In genomic region chr10:1048732-1049424, GRCh38 we compare ENCODE assay signal across 8 cellular contexts. TPM values are rescaled to one million over a fixed set of nuclear protein-coding genes. Genes with fewer than 3 reads are reported as not detected.
DNase-seq lines count a peak whose midpoint lies in the region; ATAC-seq and TF ChIP-seq lines count a peak whose summit lies in the region.

TSS of gene IDI1 (minus strand) at chr10:1049119. CDS start at chr10:1049003, 116 bp downstream.

- peaks cover 31% of the 10 kb centered on the region for H3F3A ChIP-seq in smooth muscle cell (ENCODE audit: low read depth)

- peak within 1 kb of the TSS; percentile 92 for H3K4me2 ChIP-seq in smooth muscle cell

- WGBS in smooth muscle cell (ENCODE audit: low lambda C conversion rate): under 1% methylated on average over 75 of the region's 83 CpGs

- peak within 1 kb of the TSS; percentile 94 for H3K4me3 Mint-ChIP-seq in activated B cell treated with CpG ODN at 0.5 μM for 24 hours

- no peaks in the 10 kb centered on the region for H3K9me3 Mint-ChIP-seq in activated B cell treated with CpG ODN at 0.5 μM for 24 hours

- H3K27me3 ChIP-seq in smooth muscle cell (ENCODE audit: low read depth): no peaks in the 10 kb centered on the region

- H2AFZ ChIP-seq in smooth muscle cell (ENCODE audit: low read depth): no peak within 1 kb of the TSS

- H3K36me3 ChIP-seq in smooth muscle cell (ENCODE audit: low read depth): no peaks in the 10 kb centered on the region

- DNase-seq in AG09319 (ENCODE audit: extremely low read depth, low read depth) (peak; percentile 97), NCI-H345 (lab: John Stamatoyannopoulos, UW) (peak; percentile 100), activated B cell treated with CpG ODN at 0.5 μM for 24 hours (peak; percentile 96), cardiac fibroblast (ENCODE audit: low read depth in 2 of 2) (peak; percentile 99 to 100), iPS-NIHi7 (ENCODE audit: extremely low spot score) (peak; percentile 97), smooth muscle cell (lab: John Stamatoyannopoulos, UW; ENCODE audit: unreplicated experiment) (peak; percentile 99)

- H3K9me3 ChIP-seq in smooth muscle cell (replicated peaks; ENCODE audit: low read depth): no peaks in the 10 kb centered on the region

- no peaks in the 10 kb centered on the region for H3K27me3 Mint-ChIP-seq in activated B cell treated with CpG ODN at 0.5 μM for 24 hours

- peak within 1 kb of the TSS; percentile 98 for H3K27ac Mint-ChIP-seq in activated B cell treated with CpG ODN at 0.5 μM for 24 hours

- peaks cover 67% of the 10 kb centered on the region for H3K36me3 Mint-ChIP-seq in activated B cell treated with CpG ODN at 0.5 μM for 24 hours (ENCODE audit: low read depth)

- ATAC-seq in GM19025 (IDR thresholded peaks at IDR 0.05; ENCODE audit: low read depth, unreplicated experiment) (peak; percentile 81), HG03280 (IDR thresholded peaks at IDR 0.05; ENCODE audit: unreplicated experiment) (peak; percentile 83), activated B cell treated with CpG ODN at 0.5 μM for 24 hours (ENCODE audit: low read depth) (peak; percentile 77)

- H3K9ac ChIP-seq in smooth muscle cell (ENCODE audit: low read depth): peak within 1 kb of the TSS; percentile 94

- H3K4me1 ChIP-seq in smooth muscle cell (ENCODE audit: low read depth): peaks cover 15% of the 10 kb centered on the region

- CTCF ChIA-PET in activated B cell treated with CpG ODN at 0.5 μM for 24 hours (lab: Charles Lee): no interaction called here

- POLR2A ChIA-PET in activated B cell treated with CpG ODN at 0.5 μM for 24 hours (lab: Charles Lee): interaction anchor here (0.5 to 4.9 kb wide), 20 partner anchors 9 to 912 kb away, joined by 3 to 69 read pairs (median 4); partner anchors contain the start of genes GTPBP4, LARP4B and WDR37

- H3K4me1 Mint-ChIP-seq in activated B cell treated with CpG ODN at 0.5 μM for 24 hours: peaks cover 71% of the 10 kb centered on the region

- peaks cover 76% of the 10 kb centered on the region for H3K79me2 ChIP-seq in smooth muscle cell (ENCODE audit: low read depth)

- peak within 1 kb of the TSS; percentile 99 for H3K27ac ChIP-seq in smooth muscle cell (ENCODE audit: low read depth)

- peaks cover 64% of the 10 kb centered on the region for H4K20me1 ChIP-seq in smooth muscle cell (ENCODE audit: low read depth)

- intact Hi-C loops in activated B cell treated with CpG ODN at 0.5 μM for 24 hours (cut with micrococcal nuclease): loop anchor here (1.0 to 10.0 kb wide), 6 partner anchors 7 to 732 kb away; partner anchors contain the start of genes GTPBP4, LARP4B and WDR37

- peak within 1 kb of the TSS; percentile 76 to 81 for H3K4me3 ChIP-seq in cardiac fibroblast (replicated peaks in 1 of 2; ENCODE audit: low read depth in 2 of 2, low read length in 2 of 2)
- H3K4me3 ChIP-seq in smooth muscle cell: peak within 1 kb of the TSS; percentile 82

- TF ChIP-seq CTCF in AG09319 (IDR thresholded peaks at IDR 0.05; ENCODE audit: low read depth, low read length) (no peak), activated B cell treated with CpG ODN at 0.5 μM for 24 hours (IDR thresholded peaks at IDR 0.05) (no peak), cardiac fibroblast (IDR thresholded peaks at IDR 0.05; ENCODE audit: low read depth, low read length) (no peak), smooth muscle cell (IDR thresholded peaks at IDR 0.05; ENCODE audit: borderline replicate concordance, insufficient read depth, poor library complexity, severe bottlenecking) (no peak)

RNA-seq across cellular contexts. Expression of gene IDI1, which starts in this region (rescaled TPM):
- total RNA-seq in activated B cell treated with CpG ODN at 0.5 μM for 24 hours (75.8 and 79.8 TPM in 2 replicates), smooth muscle cell (142 and 240 TPM in 2 replicates)
- polyA plus RNA-seq in smooth muscle cell: 136 and 165 TPM in 2 replicates

Comparison
In these comparisons a context has a peak if more than half of its experiments do, and no peak if none do; other contexts are left out.
1. Peak in every context shown above with its lines: DNase-seq, ATAC-seq, H3K4me3 ChIP-seq and H3K27ac ChIP-seq.